39 cellular contexts compared by ENCODE assay signal in the genomic region with DNA sequence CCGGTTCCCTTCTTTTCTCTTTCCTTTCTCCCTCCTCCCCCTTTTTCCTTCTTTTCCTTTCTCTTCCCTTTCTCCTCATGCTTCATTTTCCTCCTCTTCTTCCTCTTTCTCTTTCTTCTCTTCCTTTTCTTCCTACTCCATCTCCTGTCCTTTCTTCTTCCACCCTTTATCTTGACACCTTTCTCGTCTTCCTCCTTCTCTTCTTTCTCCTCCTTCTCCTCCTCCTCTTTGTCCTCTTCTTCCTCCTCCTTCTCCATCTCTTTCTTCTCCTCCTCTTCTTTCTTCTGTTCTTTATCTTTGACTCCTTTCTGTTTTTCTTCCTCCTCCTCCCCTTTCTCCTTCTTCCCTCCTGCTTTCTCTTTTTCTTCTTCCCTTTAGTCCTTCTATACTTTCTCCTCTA. TPM values are rescaled to one million over a fixed set of nuclear protein-coding genes. Genes with fewer than 3 reads are reported as not detected.
"Had no signal": no experiment of that assay in that cellular context is flagged by ENCODE, and none has a peak within 500 bp of the region (broad histone marks: within the 10 kb centered on the region; RNA-seq: fewer than 3 reads in every experiment).

No MANE protein-coding gene starts in this region.

- H3K4me3 Mint-ChIP-seq: activated CD4-positive, alpha-beta memory T cell treated with anti-CD3 and anti-CD28 coated beads, Interleukin-2, amount 10 ng/mL, durations not matched to agents 7 days and 5 days; activated CD4-positive, alpha-beta T cell treated with anti-CD3 and anti-CD28 coated beads for 36 hours; activated CD4-positive, alpha-beta T cell treated with anti-CD3 and anti-CD28 coated beads, Interleukin-2, amount 10 ng/mL, durations not matched to agents 7 days and 5 days; activated CD8-positive, alpha-beta memory T cell treated with anti-CD3 and anti-CD28 coated beads, Interleukin-2, amount 10 ng/mL, durations not matched to agents 7 days and 5 days; activated CD8-positive, alpha-beta T cell treated with anti-CD3 and anti-CD28 coated beads, Interleukin-2, amount 10 ng/mL, durations not matched to agents 7 days and 5 days; activated naive CD4-positive, alpha-beta T cell treated with anti-CD3 and anti-CD28 coated beads, Interleukin-2, amount 10 ng/mL, durations not matched to agents 7 days and 5 days; activated naive CD4-positive, alpha-beta T cell treated with anti-CD3 and anti-CD28 coated beads, Interleukin-2, amount 50 U/mL, for 24 hours; activated naive CD8-positive, alpha-beta T cell; activated naive CD8-positive, alpha-beta T cell treated with anti-CD3 and anti-CD28 coated beads, Interleukin-2, amount 10 ng/mL, durations not matched to agents 7 days and 5 days; activated naive CD8-positive, alpha-beta T cell treated with anti-CD3 and anti-CD28 coated beads, Interleukin-2, amount 50 U/mL, for 24 hours; activated T-cell treated with anti-CD3 and anti-CD28 coated beads, Interleukin-2, amount 50 U/mL, for 24 hours; brain; central memory CD8-positive, alpha-beta T cell; T-helper 1 cell treated with Interleukin-12 subunit alpha and Interleukin-12 subunit beta and Interleukin-4 antibody, amounts not matched to agents 30 μg/mL and 1 μg/mL, for 36 hours; T-helper 2 cell treated with Interferon-gamma antibody and Interleukin-4, amounts not matched to agents 5 μg/mL and 100 μg/mL, for 36 hours had no signal

- ATAC-seq: activated CD4-positive, alpha-beta T cell treated with anti-CD3 and anti-CD28 coated beads for 36 hours; activated CD4-positive, CD25-positive, alpha-beta regulatory T cell treated with anti-CD3 and anti-CD28 coated beads, Interleukin-2, amount 50 U/mL, for 24 hours; activated CD8-positive, alpha-beta memory T cell treated with anti-CD3 and anti-CD28 coated beads, Interleukin-2, amount 10 ng/mL, durations not matched to agents 7 days and 5 days; activated CD8-positive, alpha-beta T cell treated with anti-CD3 and anti-CD28 coated beads, Interleukin-2, amount 10 ng/mL, durations not matched to agents 7 days and 5 days; activated naive CD8-positive, alpha-beta T cell treated with anti-CD3 and anti-CD28 coated beads, Interleukin-2, amount 50 U/mL, for 24 hours had no signal

- H3K36me3 ChIP-seq: cardiac muscle cell had no signal

- H3K4me1 Mint-ChIP-seq: activated CD4-positive, alpha-beta memory T cell treated with anti-CD3 and anti-CD28 coated beads, Interleukin-2, amount 10 ng/mL, durations not matched to agents 7 days and 5 days; activated CD4-positive, alpha-beta T cell treated with anti-CD3 and anti-CD28 coated beads for 36 hours; activated CD4-positive, alpha-beta T cell treated with anti-CD3 and anti-CD28 coated beads, Interleukin-2, amount 10 ng/mL, durations not matched to agents 7 days and 5 days; activated CD8-positive, alpha-beta memory T cell treated with anti-CD3 and anti-CD28 coated beads, Interleukin-2, amount 10 ng/mL, durations not matched to agents 7 days and 5 days; activated naive CD4-positive, alpha-beta T cell treated with anti-CD3 and anti-CD28 coated beads, Interleukin-2, amount 10 ng/mL, durations not matched to agents 7 days and 5 days; activated naive CD4-positive, alpha-beta T cell treated with anti-CD3 and anti-CD28 coated beads, Interleukin-2, amount 50 U/mL, for 24 hours; activated naive CD8-positive, alpha-beta T cell treated with anti-CD3 and anti-CD28 coated beads, Interleukin-2, amount 10 ng/mL, durations not matched to agents 7 days and 5 days; activated naive CD8-positive, alpha-beta T cell treated with anti-CD3 and anti-CD28 coated beads, Interleukin-2, amount 50 U/mL, for 24 hours; central memory CD8-positive, alpha-beta T cell had no signal

- H3K9me3 Mint-ChIP-seq: activated CD4-positive, alpha-beta memory T cell treated with anti-CD3 and anti-CD28 coated beads, Interleukin-2, amount 10 ng/mL, durations not matched to agents 7 days and 5 days; activated CD4-positive, alpha-beta T cell treated with anti-CD3 and anti-CD28 coated beads, Interleukin-2, amount 10 ng/mL, durations not matched to agents 7 days and 5 days; activated naive CD4-positive, alpha-beta T cell treated with anti-CD3 and anti-CD28 coated beads, Interleukin-2, amount 10 ng/mL, durations not matched to agents 7 days and 5 days; activated naive CD8-positive, alpha-beta T cell treated with anti-CD3 and anti-CD28 coated beads, Interleukin-2, amount 10 ng/mL, durations not matched to agents 7 days and 5 days; activated T-helper 2 cell treated with anti-CD3 and anti-CD28 coated beads, Interferon-gamma antibody, Interleukin-2, Interleukin-4, amounts not matched to agents 10 μg/mL and 5 μg/mL and 100 μg/mL, durations not matched to agents 14 hours and 24 hours and 36 hours; T-helper 1 cell treated with Interleukin-12 subunit alpha and Interleukin-12 subunit beta and Interleukin-4 antibody, amounts not matched to agents 30 μg/mL and 1 μg/mL, for 36 hours had no signal

- H3K36me3 Mint-ChIP-seq: activated CD8-positive, alpha-beta memory T cell treated with anti-CD3 and anti-CD28 coated beads, Interleukin-2, amount 10 ng/mL, durations not matched to agents 7 days and 5 days; activated naive CD4-positive, alpha-beta T cell treated with anti-CD3 and anti-CD28 coated beads, Interleukin-2, amount 10 ng/mL, durations not matched to agents 7 days and 5 days; activated naive CD4-positive, alpha-beta T cell treated with anti-CD3 and anti-CD28 coated beads, Interleukin-2, amount 50 U/mL, for 24 hours; activated naive CD8-positive, alpha-beta T cell; activated naive CD8-positive, alpha-beta T cell treated with anti-CD3 and anti-CD28 coated beads, Interleukin-2, amount 10 ng/mL, durations not matched to agents 7 days and 5 days had no signal

- H3K27ac Mint-ChIP-seq: activated CD4-positive, alpha-beta memory T cell treated with anti-CD3 and anti-CD28 coated beads, Interleukin-2, amount 10 ng/mL, durations not matched to agents 7 days and 5 days; activated CD4-positive, alpha-beta T cell treated with anti-CD3 and anti-CD28 coated beads for 36 hours; activated CD4-positive, alpha-beta T cell treated with anti-CD3 and anti-CD28 coated beads, Interleukin-2, amount 10 ng/mL, durations not matched to agents 7 days and 5 days; activated CD8-positive, alpha-beta memory T cell treated with anti-CD3 and anti-CD28 coated beads, Interleukin-2, amount 10 ng/mL, durations not matched to agents 7 days and 5 days; activated CD8-positive, alpha-beta T cell treated with anti-CD3 and anti-CD28 coated beads, Interleukin-2, amount 10 ng/mL, durations not matched to agents 7 days and 5 days; activated naive CD4-positive, alpha-beta T cell treated with anti-CD3 and anti-CD28 coated beads, Interleukin-2, amount 10 ng/mL, durations not matched to agents 7 days and 5 days; activated naive CD4-positive, alpha-beta T cell treated with anti-CD3 and anti-CD28 coated beads, Interleukin-2, amount 50 U/mL, for 24 hours; activated naive CD8-positive, alpha-beta T cell; activated naive CD8-positive, alpha-beta T cell treated with anti-CD3 and anti-CD28 coated beads, Interleukin-2, amount 10 ng/mL, durations not matched to agents 7 days and 5 days; activated naive CD8-positive, alpha-beta T cell treated with anti-CD3 and anti-CD28 coated beads, Interleukin-2, amount 50 U/mL, for 24 hours; activated T-cell treated with anti-CD3 and anti-CD28 coated beads, Interleukin-2, amount 50 U/mL, for 24 hours; activated T-helper 2 cell treated with anti-CD3 and anti-CD28 coated beads, Interferon-gamma antibody, Interleukin-2, Interleukin-4, amounts not matched to agents 10 μg/mL and 5 μg/mL and 100 μg/mL, durations not matched to agents 14 hours and 24 hours and 36 hours; T-helper 1 cell treated with Interleukin-12 subunit alpha and Interleukin-12 subunit beta and Interleukin-4 antibody, amounts not matched to agents 30 μg/mL and 1 μg/mL, for 36 hours; T-helper 2 cell treated with Interferon-gamma antibody and Interleukin-4, amounts not matched to agents 5 μg/mL and 100 μg/mL, for 36 hours had no signal

- H3K27ac ChIP-seq: cardiac muscle cell, VCaP had no signal

- H3K27me3 Mint-ChIP-seq: activated CD4-positive, alpha-beta T cell treated with anti-CD3 and anti-CD28 coated beads, Interleukin-2, amount 10 ng/mL, durations not matched to agents 7 days and 5 days; activated CD8-positive, alpha-beta memory T cell treated with anti-CD3 and anti-CD28 coated beads, Interleukin-2, amount 10 ng/mL, durations not matched to agents 7 days and 5 days; activated naive CD4-positive, alpha-beta T cell treated with anti-CD3 and anti-CD28 coated beads, Interleukin-2, amount 50 U/mL, for 24 hours had no signal

- DNase-seq: activated CD4-positive, alpha-beta memory T cell treated with anti-CD3 and anti-CD28 coated beads, Interleukin-2, amount 10 ng/mL, durations not matched to agents 7 days and 5 days; activated CD4-positive, alpha-beta T cell treated with anti-CD3 and anti-CD28 coated beads for 1 hour; activated CD4-positive, alpha-beta T cell treated with anti-CD3 and anti-CD28 coated beads for 36 hours; activated CD4-positive, alpha-beta T cell treated with anti-CD3 and anti-CD28 coated beads for 48 hours; activated CD4-positive, alpha-beta T cell treated with anti-CD3 and anti-CD28 coated beads, Interleukin-2, amount 10 ng/mL, durations not matched to agents 7 days and 5 days; activated CD4-positive, alpha-beta T cell treated with anti-CD3 and anti-CD28 coated beads, Interleukin-2, amount 50 U/mL, for 48 hours; activated CD4-positive, CD25-positive, alpha-beta regulatory T cell; activated CD8-positive, alpha-beta memory T cell treated with anti-CD3 and anti-CD28 coated beads for 24 hours; activated CD8-positive, alpha-beta memory T cell treated with anti-CD3 and anti-CD28 coated beads, Interleukin-2, amount 10 ng/mL, durations not matched to agents 7 days and 5 days; activated CD8-positive, alpha-beta memory T cell treated with anti-CD3 and anti-CD28 coated beads, Interleukin-2, amount 50 U/mL, for 48 hours; activated CD8-positive, alpha-beta T cell treated with anti-CD3 and anti-CD28 coated beads, Interleukin-2, amount 10 ng/mL, durations not matched to agents 7 days and 5 days; activated effector memory CD4-positive, alpha-beta T cell treated with Interleukin-2 at 50 U/mL for 16 hours; activated gamma-delta T cell; activated naive CD4-positive, alpha-beta T cell treated with anti-CD3 and anti-CD28 coated beads, Interleukin-2, amount 10 ng/mL, durations not matched to agents 7 days and 5 days; activated naive CD4-positive, alpha-beta T cell treated with Interleukin-2 at 50 U/mL for 16 hours; activated naive CD8-positive, alpha-beta T cell treated with anti-CD3 and anti-CD28 coated beads, Interleukin-2, amount 10 ng/mL, durations not matched to agents 7 days and 5 days; activated naive CD8-positive, alpha-beta T cell treated with anti-CD3 and anti-CD28 coated beads, Interleukin-2, amount 50 U/mL, for 24 hours; activated T-cell treated with anti-CD3 and anti-CD28 coated beads, Interleukin-2, amount 50 U/mL, for 24 hours; activated T-cell treated with anti-CD3 and anti-CD28 coated beads, Interleukin-2, amount 50 U/mL, for 48 hours; amygdala; aorta; caudate nucleus; cerebellar nuclear complex; T-helper 1 cell; T-helper 2 cell; T-helper 9 cell had no signal

- H3K4me3 ChIP-seq: cardiac muscle cell had no signal

- FAIRE-seq: astrocyte, TTC549 had no signal

- H3K27me3 ChIP-seq: cardiac muscle cell had no signal

RNA-seq across cellular contexts. Expression of a gene that starts 53.2 kb away (rescaled TPM):
- total RNA-seq: activated CD4-positive, alpha-beta memory T cell treated with anti-CD3 and anti-CD28 coated beads, Interleukin-2, amount 10 ng/mL, durations not matched to agents 7 days and 5 days; activated CD4-positive, alpha-beta T cell treated with anti-CD3 and anti-CD28 coated beads for 36 hours; activated CD4-positive, alpha-beta T cell treated with anti-CD3 and anti-CD28 coated beads, Interleukin-2, amount 10 ng/mL, durations not matched to agents 7 days and 5 days; activated CD8-positive, alpha-beta memory T cell treated with anti-CD3 and anti-CD28 coated beads, Interleukin-2, amount 10 ng/mL, durations not matched to agents 7 days and 5 days; activated CD8-positive, alpha-beta T cell treated with anti-CD3 and anti-CD28 coated beads, Interleukin-2, amount 10 ng/mL, durations not matched to agents 7 days and 5 days; activated naive CD8-positive, alpha-beta T cell treated with anti-CD3 and anti-CD28 coated beads, Interleukin-2, amount 10 ng/mL, durations not matched to agents 7 days and 5 days; activated T-helper 2 cell treated with anti-CD3 and anti-CD28 coated beads, Interferon-gamma antibody, Interleukin-2, Interleukin-4, amounts not matched to agents 10 μg/mL and 5 μg/mL and 100 μg/mL, durations not matched to agents 14 hours and 24 hours and 36 hours; aorta; bronchial epithelial cell had no signal
